14 cellular contexts compared by ENCODE assay signal in genomic region chr10:9010931-9011670, GRCh38.
"Had no signal": no experiment of that assay in that cellular context is flagged by ENCODE, and none has a peak within 500 bp of the region (broad histone marks: within the 10 kb centered on the region; RNA-seq: fewer than 3 reads in every experiment).

No MANE protein-coding gene starts in this region.

- H3K27ac ChIP-seq: gastrocnemius medialis, heart left ventricle, psoas muscle, SJCRH30 had no signal

- H3K4me1 Mint-ChIP-seq: neural crest cell had no signal

- H3K4me1 ChIP-seq: gastrocnemius medialis, heart left ventricle, psoas muscle, SJCRH30 had no signal

- DNase-seq: activated effector memory CD4-positive, alpha-beta T cell treated with anti-CD3 and anti-CD28 coated beads, Interleukin-2, amount 50 U/mL, for 16 hours; gastrocnemius medialis; heart left ventricle; immature natural killer cell; left colon; midbrain; psoas muscle; SJCRH30; stimulated activated CD4-positive, alpha-beta T cell treated with anti-CD3 and anti-CD28 coated beads, Interleukin-1b, Interleukin-23, amount 100 ng/mL, for 48 hours; T1000 had no signal

- H3K36me3 ChIP-seq: gastrocnemius medialis, heart left ventricle, SJCRH30, thoracic aorta had no signal

- H3K36me3 Mint-ChIP-seq: immature natural killer cell had no signal

- H3K9me3 ChIP-seq: gastrocnemius medialis, heart left ventricle, psoas muscle, SJCRH30, thoracic aorta had no signal

- H3K9me3 Mint-ChIP-seq: immature natural killer cell, neural crest cell had no signal

- H3K4me3 ChIP-seq: gastrocnemius medialis, heart left ventricle, lung, psoas muscle, SJCRH30, thoracic aorta had no signal

- ATAC-seq: gastrocnemius medialis, heart left ventricle, left colon, psoas muscle, sciatic nerve had no signal

- H3K4me3 Mint-ChIP-seq: neural crest cell had no signal

- H3K27ac Mint-ChIP-seq: immature natural killer cell had no signal

- H3K27me3 ChIP-seq: gastrocnemius medialis, heart left ventricle, SJCRH30 had no signal
